In genomic region chr2:149330127-149331022, GRCh38 we compare ENCODE assay signal across 8 cellular contexts.
DNase-seq lines count a peak whose midpoint lies in the region; ATAC-seq and TF ChIP-seq lines count a peak whose summit lies in the region.

LYPD6 (plus strand) TSS chr2:149330587; CDS start chr2:149437709, 107,122 bp downstream.

- ATAC-seq in GM18867 (IDR thresholded peaks at IDR 0.05; ENCODE audit: unreplicated experiment) (peak; percentile 67), HG03097 (IDR thresholded peaks at IDR 0.05; ENCODE audit: low FRiP score, unreplicated experiment) (peak; percentile 56)

- H3K4me3 ChIP-seq in astrocyte of the cerebellum (ENCODE audit: low read depth, low read length) (peak within 1 kb of the TSS; percentile 67), iPS-11a (ENCODE audit: low read depth, low read length) (peak within 1 kb of the TSS; percentile 76)

- TF ChIP-seq CTCF in astrocyte of the cerebellum (IDR thresholded peaks at IDR 0.05; ENCODE audit: low read depth, low read length, missing control alignments), result no peak

- peak; percentile 96 for DNase-seq in AG08395 (ENCODE audit: low spot score)
- DNase-seq in NCI-H345 treated with DMSO at 0.1 percent for 48 hours (lab: John Stamatoyannopoulos, UW; ENCODE audit: unreplicated experiment), result peak; percentile 74
- no peak for DNase-seq in astrocyte of the cerebellum (ENCODE audit: low read depth)
- DNase-seq in putamen (ENCODE audit: low spot score), result peak; percentile 77
- no peak for DNase-seq in cortex of kidney (lab: John Stamatoyannopoulos, UW)

- in situ Hi-C loops in astrocyte of the cerebellum (cut with HindIII; ENCODE audit: low sequenced_read_pairs), result no loop called here

Comparison
In these comparisons a context has a peak if more than half of its experiments do, and no peak if none do; other contexts are left out.
1. DNase-seq: peak in AG08395 (single experiment), NCI-H345 treated with DMSO at 0.1 percent for 48 hours (single experiment) and putamen (single experiment); none in astrocyte of the cerebellum (single experiment) and cortex of kidney (single experiment).